In genomic region chr4:155930330-155930729, GRCh38 we compare ENCODE assay signal across 9 cellular contexts. TPM values are rescaled to one million over a fixed set of nuclear protein-coding genes. Genes with fewer than 3 reads are reported as not detected.
"Had no signal": no experiment of that assay in that cellular context is flagged by ENCODE, and none has a peak within 500 bp of the region (broad histone marks: within the 10 kb centered on the region; RNA-seq: fewer than 3 reads in every experiment).

No MANE protein-coding gene starts in this region.

- ATAC-seq: HCT116, K562 had no signal

- H3K4me3 ChIP-seq: GM23248, HAP-1, K562 had no signal

- H3K4me1 ChIP-seq: HAP-1 had no signal

- DNase-seq: GM23248, GOT3, H7, HFFc6, IMR-90 had no signal

- H3K27ac ChIP-seq: GM23248, HL-60 had no signal

- H3K9me3 ChIP-seq: HAP-1 had no signal

- FAIRE-seq: K562 had no signal

- H3K36me3 ChIP-seq: HAP-1 had no signal

RNA-seq across cellular contexts. Expression of gene TDO2, which starts 26.8 kb away (rescaled TPM):
- total RNA-seq: GM23248, H7 had no signal
- polyA plus RNA-seq: GM23248 had no signal
